ENCODE assay signal across 27 cellular contexts in genomic region chr4:80235451-80235850, GRCh38. TPM values are rescaled to one million over a fixed set of nuclear protein-coding genes. Genes with fewer than 3 reads are reported as not detected.
A peak's percentile ranks its signal among the peaks of the same experiment; 100 is the strongest.
DNase-seq lines count a peak whose midpoint lies in the region; ATAC-seq and TF ChIP-seq lines count a peak whose summit lies in the region.
"Had no signal": no experiment of that assay in that cellular context is flagged by ENCODE, and none has a peak within 500 bp of the region (broad histone marks: within the 10 kb centered on the region; RNA-seq: fewer than 3 reads in every experiment).

No MANE protein-coding gene starts in this region.

- no peak overlapping the region for H2AK9ac ChIP-seq in IMR-90 (replicated peaks; ENCODE audit: low read depth, low read length, poor library complexity)

- H3K56ac ChIP-seq in IMR-90 (ENCODE audit: extremely low read depth, insufficient read depth, low read length): peak overlapping the region; percentile 81; the same call in 1 of the 2 replicates

- no peak overlapping the region for H2AFZ ChIP-seq in IMR-90 (replicated peaks; ENCODE audit: low read length, poor library complexity)

- H4K20me1 ChIP-seq in IMR-90 (ENCODE audit: insufficient read depth, low read length): no peaks in the 10 kb centered on the region

- POLR2A ChIA-PET in IMR-90 (lab: Charles Lee; ENCODE audit: unreplicated experiment) (interaction anchor here (1.4 kb wide), 1 partner anchor 30 kb away, joined by 5 read pairs; no protein-coding TSS in a partner anchor), GM10248 (lab: Yijun Ruan, JAX) (no interaction called here)

- no peaks in the 10 kb centered on the region for H3K36me3 Mint-ChIP-seq in nephron progenitor cell (ENCODE audit: low read depth)
- H3K36me3 Mint-ChIP-seq: CD4-positive, CD25-positive, alpha-beta regulatory T cell; natural killer cell treated with Interleukin-12 subunit alpha and Interleukin-12 subunit beta and Interleukin-15 and Interleukin-18, amount 100 ng/mL, for 72 hours had no signal

- H3K79me1 ChIP-seq in IMR-90 (ENCODE audit: low read depth in 1 of 2, low read length in 2 of 2): peaks cover 11 to 32% of the 10 kb centered on the region in 2 experiments

- peak overlapping the region; percentile 46; the same call in 1 of the 2 replicates for H3K9ac ChIP-seq in IMR-90 (ENCODE audit: low read depth, low read length)

- intact Hi-C loops in IMR-90 (cut with micrococcal nuclease): loop anchor here (5.0 kb wide), 1 partner anchor 72 kb away; no protein-coding TSS in a partner anchor

- peaks cover 26% of the 10 kb centered on the region for H3K4me1 ChIP-seq in IMR-90 (ENCODE audit: control insufficient read depth, insufficient read depth, low read length)
- H3K4me1 ChIP-seq: upper lobe of left lung had no signal

- H2AK5ac ChIP-seq in IMR-90 (ENCODE audit: low read depth, low read length): peak overlapping the region; percentile 90

- H3K9me1 ChIP-seq in IMR-90 (ENCODE audit: insufficient read depth, low read length): peaks cover 13% of the 10 kb centered on the region; the same call in 1 of the 2 replicates

- H2BK15ac ChIP-seq in IMR-90 (ENCODE audit: low read depth, low read length): peak overlapping the region; percentile 89; the same call in 2 of the 3 replicates

- peak overlapping the region; percentile 98 for H3K27ac ChIP-seq in IMR-90 (ENCODE audit: insufficient read depth, low read length)
- H3K27ac ChIP-seq: esophagus muscularis mucosa, upper lobe of left lung had no signal

- peak overlapping the region; percentile 97 for H2BK20ac ChIP-seq in IMR-90 (ENCODE audit: low read depth, low read length)

- H3K4ac ChIP-seq in IMR-90 (ENCODE audit: low read depth, low read length): peak overlapping the region; percentile 91

- H3K36me3 ChIP-seq in IMR-90 (ENCODE audit: control insufficient read depth, insufficient read depth, low read length): no peaks in the 10 kb centered on the region
- H3K36me3 ChIP-seq: esophagus muscularis mucosa, upper lobe of left lung had no signal

- dilution Hi-C loops in IMR-90 (cut with HindIII; ENCODE audit: low sequenced_read_pairs, unreplicated experiment): no loop called here

- peak; percentile 53 for ATAC-seq in IMR-90 (ENCODE audit: low read depth)
- ATAC-seq: activated CD8-positive, alpha-beta T cell treated with anti-CD3 and anti-CD28 coated beads, Interleukin-2, amount 10 ng/mL, durations not matched to agents 7 days and 5 days; left lobe of liver; natural killer cell treated with Interleukin-12 subunit alpha and Interleukin-12 subunit beta and Interleukin-15 and Interleukin-18, amount 100 ng/mL, for 72 hours; Right ventricle myocardium inferior; sciatic nerve had no signal

- no peak overlapping the region for H3K27ac Mint-ChIP-seq in nephron progenitor cell
- H3K27ac Mint-ChIP-seq: activated CD8-positive, alpha-beta T cell treated with anti-CD3 and anti-CD28 coated beads, Interleukin-2, amount 10 ng/mL, durations not matched to agents 7 days and 5 days; activated T-cell treated with anti-CD3 and anti-CD28 coated beads, Interleukin-2, amount 50 U/mL, for 24 hours; CD4-positive, CD25-positive, alpha-beta regulatory T cell; H9; natural killer cell treated with Interleukin-12 subunit alpha and Interleukin-12 subunit beta and Interleukin-15 and Interleukin-18, amount 100 ng/mL, for 72 hours had no signal

- H4K8ac ChIP-seq in IMR-90 (ENCODE audit: low read depth in 2 of 2, low read length in 2 of 2): peak overlapping the region; percentile 88 to 92

- peak overlapping the region; percentile 95 for H2BK120ac ChIP-seq in IMR-90 (ENCODE audit: low read depth, low read length)

- peaks cover 24% of the 10 kb centered on the region for H3K27me3 Mint-ChIP-seq in nephron progenitor cell (ENCODE audit: low read depth, poor library complexity)

- H3K4me2 ChIP-seq in IMR-90 (ENCODE audit: low read depth, low read length): peak overlapping the region; percentile 20; the same call in 1 of the 2 replicates

- no peaks in the 10 kb centered on the region for H3K4me1 Mint-ChIP-seq in nephron progenitor cell
- H3K4me1 Mint-ChIP-seq: CD4-positive, CD25-positive, alpha-beta regulatory T cell; H9 had no signal

- H3K9me3 Mint-ChIP-seq in nephron progenitor cell: no peaks in the 10 kb centered on the region
- H3K9me3 Mint-ChIP-seq: activated T-cell treated with anti-CD3 and anti-CD28 coated beads, Interleukin-2, amount 50 U/mL, for 24 hours; H9; natural killer cell treated with Interleukin-12 subunit alpha and Interleukin-12 subunit beta and Interleukin-15 and Interleukin-18, amount 100 ng/mL, for 72 hours had no signal

- H3K23ac ChIP-seq in IMR-90 (ENCODE audit: low read depth, low read length): peak overlapping the region; percentile 74; the same call in 1 of the 2 replicates

- no peak overlapping the region for H3K4me3 ChIP-seq in IMR-90 (ENCODE audit: insufficient read depth, low read depth, low read length)
- H3K4me3 ChIP-seq in astrocyte of the spinal cord (ENCODE audit: low read depth, low read length): no peak overlapping the region
- no peak overlapping the region for H3K4me3 ChIP-seq in fibroblast of the aortic adventitia (ENCODE audit: low read depth, low read length)
- H3K4me3 ChIP-seq: esophagus muscularis mucosa, upper lobe of left lung had no signal

- CTCF ChIA-PET in IMR-90 (lab: Yijun Ruan, JAX) (interaction anchor here (1.4 to 2.9 kb wide), 2 partner anchors 9 to 30 kb away, joined by 4 to 8 read pairs; partner anchors contain the start of gene FGF5), GM10248 (lab: Yijun Ruan, JAX) (interaction anchor here (1.1 to 1.6 kb wide), 2 partner anchors 15 to 33 kb away, joined by 3 to 5 read pairs; no protein-coding TSS in a partner anchor)

- no peak overlapping the region for H3K4me3 Mint-ChIP-seq in nephron progenitor cell
- H3K4me3 Mint-ChIP-seq: activated CD8-positive, alpha-beta T cell treated with anti-CD3 and anti-CD28 coated beads, Interleukin-2, amount 10 ng/mL, durations not matched to agents 7 days and 5 days; activated T-cell treated with anti-CD3 and anti-CD28 coated beads, Interleukin-2, amount 50 U/mL, for 24 hours; CD4-positive, CD25-positive, alpha-beta regulatory T cell; H9; natural killer cell treated with Interleukin-12 subunit alpha and Interleukin-12 subunit beta and Interleukin-15 and Interleukin-18, amount 100 ng/mL, for 72 hours had no signal

- no peak for TF ChIP-seq POLR2A in IMR-90 (IDR thresholded peaks at IDR 0.05; ENCODE audit: low read depth, low read length)

- H3K14ac ChIP-seq in IMR-90 (replicated peaks; ENCODE audit: low read depth, low read length): peak overlapping the region; percentile 86; the same call in 1 of the 2 replicates

- no peaks in the 10 kb centered on the region for H3K9me3 ChIP-seq in IMR-90 (ENCODE audit: control insufficient read depth, insufficient read depth, low read length)
- H3K9me3 ChIP-seq: esophagus muscularis mucosa, upper lobe of left lung had no signal

- peak overlapping the region; percentile 75 for H4K91ac ChIP-seq in IMR-90 (ENCODE audit: insufficient read depth, low read depth, low read length)

- WGBS in IMR-90 (ENCODE audit: extremely low coverage in 2 of 2, insufficient read length in 1 of 2), 2 experiments: no CpG with 5 or more reads among the region's 1 CpG

- no peak for TF ChIP-seq CTCF in IMR-90 (conservative IDR thresholded peaks at IDR 0.05; ENCODE audit: low read depth, low read length)
- no peak for TF ChIP-seq CTCF in astrocyte of the spinal cord (IDR thresholded peaks at IDR 0.05; ENCODE audit: low read depth, low read length)
- no peak for TF ChIP-seq CTCF in fibroblast of the aortic adventitia (IDR thresholded peaks at IDR 0.05; ENCODE audit: insufficient read depth, low read length)
- no peak for TF ChIP-seq CTCF in GM10248 (IDR thresholded peaks at IDR 0.05; ENCODE audit: control extremely low read depth, extremely low read depth, low read depth, missing control alignments)
- no peak for TF ChIP-seq CTCF in nephron progenitor cell (IDR thresholded peaks at IDR 0.05)

- DNase-seq in ACHN: peak; percentile 24
- DNase-seq in IMR-90: peak; percentile 82
- peak; percentile 58 for DNase-seq in astrocyte of the spinal cord (ENCODE audit: low read depth, low spot score)
- peak; percentile 52 for DNase-seq in fibroblast of the aortic adventitia (ENCODE audit: low read depth)
- DNase-seq in GM10248 (ENCODE audit: extremely low spot score): no peak
- no peak for DNase-seq in nephron progenitor cell
- no peak for DNase-seq in AML-193 (lab: John Stamatoyannopoulos, UW)
- DNase-seq in NCI-H1436 treated with DMSO at 0.1 percent for 48 hours (lab: John Stamatoyannopoulos, UW): no peak
- DNase-seq: activated CD4-positive, CD25-positive, alpha-beta regulatory T cell treated with anti-CD3 and anti-CD28 coated beads, Interleukin-2, amount 50 U/mL, for 72 hours; activated CD8-positive, alpha-beta T cell treated with anti-CD3 and anti-CD28 coated beads, Interleukin-2, amount 10 ng/mL, durations not matched to agents 7 days and 5 days; activated naive CD4-positive, alpha-beta T cell; activated T-cell treated with anti-CD3 and anti-CD28 coated beads, Interleukin-2, amount 50 U/mL, for 24 hours; CD4-positive, CD25-positive, alpha-beta regulatory T cell; central memory CD4-positive, alpha-beta T cell; GDM1; H9; KG1; NCI-H1930; NCI-H2227 treated with DMSO at 0.1 percent for 48 hours; NCI-H774; upper lobe of left lung had no signal

- H4K5ac ChIP-seq in IMR-90 (ENCODE audit: low read depth, low read length): peak overlapping the region; percentile 7

- no TSS peak for BruUV-seq in IMR-90 (replicated peaks; lab: Mats Ljungman, UMichigan)

- in situ Hi-C loops in ACHN (cut with HindIII; ENCODE audit: low pct_ligation_motif_present, low pct_unique_long_range_greater_than_20kb, low sequenced_read_pairs): no loop called here
- in situ Hi-C loops in IMR-90 (cut with MboI; ENCODE audit: low sequenced_read_pairs): no loop called here
- in situ Hi-C loops in astrocyte of the spinal cord (cut with HindIII; ENCODE audit: low sequenced_read_pairs): no loop called here

- peak overlapping the region; percentile 96; the same call in 1 of the 2 replicates for H3K18ac ChIP-seq in IMR-90 (ENCODE audit: low read depth, low read length)

- H3K27me3 ChIP-seq in IMR-90 (ENCODE audit: control insufficient read depth, insufficient read depth, low read length): no peaks in the 10 kb centered on the region
- H3K27me3 ChIP-seq: esophagus muscularis mucosa, upper lobe of left lung had no signal

- peak overlapping the region; percentile 100 for H2BK5ac ChIP-seq in IMR-90 (ENCODE audit: low read depth, low read length, poor library complexity, severe bottlenecking)

- TF ChIP-seq RAD21 in IMR-90 (IDR thresholded peaks at IDR 0.05; ENCODE audit: low read length): no peak

RNA-seq across cellular contexts. Expression of gene FGF5, which starts 31.0 kb away (rescaled TPM):
- total RNA-seq in IMR-90 (2012; rRNA removed) (18.6 and 35.8 TPM in 2 replicates), fibroblast of the aortic adventitia (ENCODE audit: low replicate concordance) (0.98 and 55.9 TPM in 2 replicates)
- 42.1 and 77.7 TPM in 2 replicates for polyA plus RNA-seq in IMR-90 (2012; rRNA removed)
- 11.3 and 17.6 TPM in 2 replicates for polyA plus RNA-seq in IMR-90 (2012; cell fraction: cytosol; rRNA removed)
- polyA plus RNA-seq in IMR-90 (2012; cell fraction: nucleus; rRNA removed; ENCODE audit: low replicate concordance): 10.5 and 16.3 TPM in 2 replicates
- total RNA-seq: activated CD8-positive, alpha-beta T cell treated with anti-CD3 and anti-CD28 coated beads, Interleukin-2, amount 10 ng/mL, durations not matched to agents 7 days and 5 days; CD4-positive, CD25-positive, alpha-beta regulatory T cell; H9; HT-29; left lobe of liver; natural killer cell treated with Interleukin-12 subunit alpha and Interleukin-12 subunit beta and Interleukin-15 and Interleukin-18, amount 100 ng/mL, for 72 hours; upper lobe of left lung had no signal
- polyA plus RNA-seq: CD4-positive, CD25-positive, alpha-beta regulatory T cell had no signal

RNA-seq across cellular contexts. Expression of gene PRDM8, which starts 38.1 kb away (rescaled TPM):
- total RNA-seq in IMR-90 (2012; rRNA removed) (5.0 and 5.7 TPM in 2 replicates), fibroblast of the aortic adventitia (ENCODE audit: low replicate concordance) (7.8 and 15.6 TPM in 2 replicates)
- polyA plus RNA-seq in IMR-90 (2012; rRNA removed): 15.8 and 16.8 TPM in 2 replicates
- polyA plus RNA-seq in IMR-90 (2012; cell fraction: cytosol; rRNA removed): 9.1 and 12.2 TPM in 2 replicates
- polyA plus RNA-seq in IMR-90 (2012; cell fraction: nucleus; rRNA removed; ENCODE audit: low replicate concordance): 32.9 and 37.2 TPM in 2 replicates
- total RNA-seq: H9 had no signal

Comparison
In these comparisons a context has a peak if more than half of its experiments do, and no peak if none do; other contexts are left out.
1. DNase-seq: peak in ACHN (single experiment), IMR-90 (single experiment), astrocyte of the spinal cord (single experiment) and fibroblast of the aortic adventitia (single experiment); none in GM10248 (single experiment), nephron progenitor cell (single experiment), AML-193 (0 of 2) and NCI-H1436 treated with DMSO at 0.1 percent for 48 hours (single experiment).